Comparison of ENCODE assay signal across 33 cellular contexts in the genomic region with DNA sequence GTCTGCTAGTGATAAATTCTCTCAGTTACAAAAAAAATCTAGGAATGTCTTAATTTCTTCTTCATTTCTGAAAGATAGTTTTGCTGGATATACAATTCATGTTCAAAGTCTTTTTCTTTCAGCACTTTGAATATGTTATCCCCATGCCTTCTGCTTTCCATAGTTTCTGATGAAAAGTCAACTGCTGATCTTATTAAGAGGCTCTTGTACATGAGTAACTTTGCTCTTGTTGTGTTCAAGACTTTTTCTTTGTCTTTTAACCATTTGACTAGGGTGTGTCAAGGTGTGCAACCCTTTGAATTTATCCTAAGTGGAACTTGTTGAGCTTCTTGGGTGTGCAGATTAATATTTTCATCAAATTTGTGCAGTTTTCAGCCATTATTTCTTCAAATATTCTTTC. TPM values are rescaled to one million over a fixed set of nuclear protein-coding genes. Genes with fewer than 3 reads are reported as not detected.
"Had no signal": no experiment of that assay in that cellular context is flagged by ENCODE, and none has a peak within 500 bp of the region (broad histone marks: within the 10 kb centered on the region; RNA-seq: fewer than 3 reads in every experiment).

No MANE protein-coding gene starts in this region.

- H3K27ac ChIP-seq: colonic mucosa, epithelial cell of prostate, esophagus squamous epithelium, gastrocnemius medialis, heart right ventricle, left lung, lower lobe of right lung had no signal

- DNase-seq: colonic mucosa; cortex of kidney; effector CD8-positive, alpha-beta T cell; effector memory CD8-positive, alpha-beta T cell; endodermal cell; erythroblast; esophagus squamous epithelium; foreskin fibroblast; foreskin melanocyte; gastrocnemius medialis; glutamatergic neuron; head of caudate nucleus; heart right ventricle; hippocampal formation; left cardiac atrium; left lung; left ventricle myocardium superior; lower lobe of right lung; mesenchymal stem cell; mucosa of descending colon; naive B cell had no signal

- H3K9me3 ChIP-seq: colonic mucosa, gastrocnemius medialis had no signal

- H3K36me3 Mint-ChIP-seq: mesothelial cell of epicardium had no signal

- FAIRE-seq: islet of Langerhans, keratinocyte had no signal

- H3K27ac Mint-ChIP-seq: dendritic cell treated with granulocyte-macrophage colony-stimulating factor and Interleukin-4, amounts not matched to agents 40 ng/mL and 50 ng/mL, for 4 days; effector memory CD8-positive, alpha-beta T cell; endodermal cell; mesothelial cell of epicardium; naive B cell had no signal

- H3K4me3 Mint-ChIP-seq: dendritic cell treated with granulocyte-macrophage colony-stimulating factor and Interleukin-4, amounts not matched to agents 40 ng/mL and 50 ng/mL, for 4 days; effector memory CD8-positive, alpha-beta T cell; endodermal cell; mesothelial cell of epicardium; naive B cell had no signal

- H3K27me3 ChIP-seq: colonic mucosa, esophagus squamous epithelium, gastrocnemius medialis, heart right ventricle, left lung had no signal

- H3K4me3 ChIP-seq: colonic mucosa, esophagus squamous epithelium, gastrocnemius medialis, heart right ventricle, left lung, lower lobe of right lung, mucosa of descending colon had no signal

- ATAC-seq: effector memory CD8-positive, alpha-beta T cell; esophagus mucosa; gastrocnemius medialis; heart right ventricle; left cardiac atrium; left lung; left ventricle myocardium superior; lower lobe of right lung; mucosa of descending colon had no signal

- H3K4me1 Mint-ChIP-seq: naive B cell had no signal

- H3K36me3 ChIP-seq: colonic mucosa, esophagus squamous epithelium, gastrocnemius medialis, heart right ventricle, left lung, lower lobe of right lung had no signal

- H3K4me1 ChIP-seq: colonic mucosa, left lung had no signal

RNA-seq across cellular contexts. Expression of a gene that starts 22.1 kb away (rescaled TPM):
- total RNA-seq: colonic mucosa, dermis microvascular lymphatic vessel endothelial cell, endodermal cell, esophagus mucosa, esophagus squamous epithelium, gastrocnemius medialis, glomerular endothelial cell, heart right ventricle, kidney epithelial cell, left cardiac atrium, left lung, left ventricle myocardium superior, lower lobe of right lung, lung microvascular endothelial cell, mesenteric fat pad, mesothelial cell of epicardium, mucosa of descending colon, myocyte had no signal
- polyA plus RNA-seq: heart right ventricle, keratinocyte had no signal
